In the genomic region with DNA sequence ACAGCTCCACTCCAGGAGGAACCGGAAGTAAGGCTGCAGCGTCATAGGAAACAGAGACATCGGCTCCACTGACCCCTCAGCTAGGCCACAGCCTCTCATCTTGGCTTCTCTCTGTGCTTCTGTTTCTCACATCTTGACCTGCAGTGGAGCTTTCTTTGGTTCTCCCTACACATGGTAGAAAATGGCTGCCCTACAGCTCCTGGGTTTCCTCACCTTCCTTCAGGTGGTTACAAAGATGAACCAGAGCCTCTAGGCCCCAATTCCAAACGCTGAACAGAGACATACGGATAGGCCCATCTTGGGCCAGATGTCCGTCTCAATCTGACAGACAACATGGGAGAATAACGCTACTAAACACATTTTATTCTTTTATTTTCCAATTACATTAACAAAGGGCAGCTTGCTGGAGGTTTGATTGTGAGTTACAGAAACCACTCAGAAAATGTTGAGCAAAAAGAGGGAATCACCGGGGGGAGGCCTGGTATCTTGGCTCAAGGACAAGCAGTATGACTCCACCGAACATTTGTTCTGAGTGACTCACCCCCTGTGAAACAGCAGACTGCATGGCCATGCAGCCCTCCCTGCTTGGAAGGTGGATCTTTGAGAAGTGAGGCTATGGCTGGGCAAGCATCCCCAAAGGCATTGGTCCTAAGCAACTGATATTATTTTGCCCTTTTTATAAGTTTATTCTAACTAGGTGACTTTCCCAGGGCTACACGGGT, we compare ENCODE assay signal across 12 cellular contexts.
DNase-seq lines count a peak whose midpoint lies in the region; ATAC-seq, FAIRE-seq and TF ChIP-seq lines count a peak whose summit lies in the region.
"Had no signal": no experiment of that assay in that cellular context is flagged by ENCODE, and none has a peak within 500 bp of the region (broad histone marks: within the 10 kb centered on the region; RNA-seq: fewer than 3 reads in every experiment).

No MANE protein-coding gene starts in this region.

- no peak for FAIRE-seq in K562 (lab: Jason Lieb, UNC)

- H3K9ac ChIP-seq in K562 (ENCODE audit: insufficient read depth in 1 of 2, low read depth in 2 of 2, low read length in 2 of 2) (no peak overlapping the region), Karpas-422 (ENCODE audit: low read length) (no peak overlapping the region)

- TF ChIP-seq EP300 in K562 (IDR thresholded peaks at IDR 0.05; ENCODE audit: low read length): no peak

- intact Hi-C loops in K562 (cut with micrococcal nuclease): no loop called here

- H3K9me1 ChIP-seq in K562 (ENCODE audit: control insufficient read depth, insufficient read depth, low read length): no peaks in the 10 kb centered on the region

- TF ChIP-seq CTCF in K562 (IDR thresholded peaks at IDR 0.05 in 2 of 3, conservative IDR thresholded peaks at IDR 0.05 in 1 of 3; ENCODE audit: insufficient read depth in 2 of 3, low read depth in 1 of 3, low read length in 3 of 3): no peak

- H4K20me1 ChIP-seq in K562 (replicated peaks; ENCODE audit: control insufficient read depth, insufficient read depth, low read length): no peaks in the 10 kb centered on the region
- no peaks in the 10 kb centered on the region for H4K20me1 ChIP-seq in Karpas-422 (ENCODE audit: insufficient read depth, low read depth, low read length)

- in situ Hi-C loops in K562 (cut with MboI): no loop called here

- H3K27ac ChIP-seq in K562 (ENCODE audit: extremely low read depth, low read depth, low read length) (no peak overlapping the region), Karpas-422 (ENCODE audit: low read length) (no peak overlapping the region)
- H3K27ac ChIP-seq: suprapubic skin had no signal

- CTCF ChIA-PET in K562 (lab: Yijun Ruan, JAX; ENCODE audit: low intra/inter-chr PET ratio): no interaction called here

- no peak for TF ChIP-seq POLR2A in K562 (conservative IDR thresholded peaks at IDR 0.05)

- H3K27me3 ChIP-seq in K562 (ENCODE audit: control insufficient read depth in 2 of 2, insufficient read depth in 2 of 2, low read length in 2 of 2): peaks cover 11 to 22% of the 10 kb centered on the region in 2 experiments; a peak in 4 of 5 replicates
- H3K27me3 ChIP-seq in Karpas-422 (ENCODE audit: low read length): no peaks in the 10 kb centered on the region
- H3K27me3 ChIP-seq: suprapubic skin had no signal

- no TSS peak for BruUV-seq in K562 (replicated peaks; lab: Mats Ljungman, UMichigan)

- no peaks in the 10 kb centered on the region for H3K9me3 ChIP-seq in K562 (replicated peaks; ENCODE audit: control insufficient read depth, insufficient read depth, low read depth, low read length)
- H3K9me3 ChIP-seq in Karpas-422 (ENCODE audit: low read length): no peaks in the 10 kb centered on the region
- H3K9me3 ChIP-seq: suprapubic skin had no signal

- H2AFZ ChIP-seq in K562 (ENCODE audit: low read depth, low read length) (0 out of 2 replicates have a peak overlapping the region, but pooled peaks have one; percentile 41), Karpas-422 (ENCODE audit: low read length) (no peak overlapping the region)

- no peaks in the 10 kb centered on the region for H3K36me3 ChIP-seq in K562 (ENCODE audit: control insufficient read depth, insufficient read depth, low read length)
- H3K36me3 ChIP-seq in Karpas-422 (ENCODE audit: insufficient read depth, low read length): no peaks in the 10 kb centered on the region
- H3K36me3 ChIP-seq: suprapubic skin had no signal

- H3K79me2 ChIP-seq in K562 (ENCODE audit: control insufficient read depth, insufficient read depth, low read length) (no peaks in the 10 kb centered on the region), Karpas-422 (ENCODE audit: low read length) (no peaks in the 10 kb centered on the region)

- no peak overlapping the region for H3K4me3 ChIP-seq in K562
- H3K4me3 ChIP-seq in Karpas-422 (ENCODE audit: low read length): no peak overlapping the region
- H3K4me3 ChIP-seq: suprapubic skin had no signal

- 2% methylated on average over 10 of the region's 10 CpGs for WGBS in K562 (ENCODE audit: insufficient coverage, low coverage, missing lambda C conversion rate)

- DNase-seq in AG08395 (ENCODE audit: low spot score) (peak; percentile 95), HT1080 (ENCODE audit: low read depth) (peak; percentile 90), K562 (ENCODE audit: extremely low read depth in 1 of 4, low spot score in 3 of 4) (no peak), kidney tubule cell (ENCODE audit: low spot score) (peak; percentile 90), OCI-M2 (lab: John Stamatoyannopoulos, UW; ENCODE audit: unreplicated experiment) (no peak), Karpas-422 (no peak)
- DNase-seq in effector CD8-positive, alpha-beta T cell (lab: John Stamatoyannopoulos, UW): no peak
- DNase-seq: amygdala, H7, NCI-H2029 treated with DMSO at 0.1 percent for 48 hours had no signal

- no peak for TF ChIP-seq RAD21 in K562 (CRISPR knock-in tag; conservative IDR thresholded peaks at IDR 0.05 in 1 of 2, IDR thresholded peaks at IDR 0.05 in 1 of 2)

- H3K4me2 ChIP-seq in K562 (ENCODE audit: insufficient read depth, low read length) (no peak overlapping the region), Karpas-422 (ENCODE audit: low read depth, low read length, poor library complexity, severe bottlenecking) (no peak overlapping the region)

- ATAC-seq in K562: no peak
- ATAC-seq in GM19023 (IDR thresholded peaks at IDR 0.05; ENCODE audit: unreplicated experiment): no peak

- POLR2A ChIA-PET in K562 (lab: Yijun Ruan, JAX): interaction anchor here (0.7 to 0.9 kb wide), 2 partner anchors 8 to 616 kb away, joined by 3 read pairs; no protein-coding TSS in a partner anchor

- H3K9me2 ChIP-seq in Karpas-422 (replicated peaks; ENCODE audit: insufficient read depth, low read length): no peaks in the 10 kb centered on the region

- H3K4me1 ChIP-seq in K562 (replicated peaks in 1 of 2; ENCODE audit: control insufficient read depth in 2 of 2, insufficient read depth in 2 of 2, low read length in 2 of 2) (no peaks in the 10 kb centered on the region), Karpas-422 (ENCODE audit: low read length) (no peaks in the 10 kb centered on the region)

TF ChIP-seq in K562, 482 proteins besides CTCF, POLR2A, EP300 and RAD21:
- TF ChIP-seq TEAD4 (IDR thresholded peaks at IDR 0.05; ENCODE audit: low read length) (no peak), TEAD4 (CRISPR knock-in tag; IDR thresholded peaks at IDR 0.05; ENCODE audit: borderline replicate concordance) (no peak), GABPA (tag; conservative IDR thresholded peaks at IDR 0.05; ENCODE audit: low read depth) (0 out of 2 replicates have a peak, but pooled peaks have one; percentile 33), FOSL1 (tag; conservative IDR thresholded peaks at IDR 0.05) (peak; percentile 59), SMAD4 (CRISPR knock-in tag; conservative IDR thresholded peaks at IDR 0.05) (no peak)

Comparison
In these comparisons a context has a peak if more than half of its experiments do, and no peak if none do; other contexts are left out.
1. DNase-seq: peak in AG08395 (single experiment), HT1080 (single experiment) and kidney tubule cell (single experiment); none in K562 (0 of 4), OCI-M2 (single experiment), effector CD8-positive, alpha-beta T cell (single experiment) and Karpas-422 (single experiment).